Comparison of ENCODE assay signal across 8 cellular contexts in the genomic region with DNA sequence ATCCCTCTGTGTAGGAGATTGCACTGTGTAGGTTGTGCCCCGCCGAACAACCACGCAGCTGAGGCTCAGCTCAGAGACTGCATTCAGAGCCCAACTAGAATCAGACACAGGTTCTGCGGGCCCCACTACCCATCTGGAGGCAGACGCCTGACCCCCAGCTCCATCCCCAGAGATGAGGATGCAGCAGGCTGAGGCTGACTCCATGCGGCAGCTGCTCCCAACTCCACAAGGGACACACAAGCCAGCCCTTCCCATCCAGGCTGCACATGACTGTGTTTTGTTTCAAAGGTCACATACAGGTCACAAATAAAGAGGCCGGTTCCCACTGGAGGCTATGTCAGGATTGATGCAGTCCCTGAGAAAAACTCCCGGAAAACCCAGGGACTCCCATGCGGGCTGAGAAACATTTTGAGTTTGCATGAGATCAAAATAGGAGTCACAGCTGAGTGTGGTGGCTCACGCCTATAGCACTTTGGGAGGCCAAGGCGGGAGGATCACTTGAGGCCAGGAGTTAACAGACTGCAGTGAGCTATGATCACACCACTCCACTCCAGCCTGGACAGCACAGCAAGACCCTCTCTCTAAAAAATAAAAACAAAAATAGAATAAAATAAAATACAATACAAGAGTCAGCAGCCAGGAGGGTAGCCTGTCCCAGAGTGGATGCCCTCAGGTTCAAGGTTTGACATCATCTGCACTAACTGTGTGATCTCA. TPM values are rescaled to one million over a fixed set of nuclear protein-coding genes. Genes with fewer than 3 reads are reported as not detected.
DNase-seq lines count a peak whose midpoint lies in the region; ATAC-seq and TF ChIP-seq lines count a peak whose summit lies in the region.
"Had no signal": no experiment of that assay in that cellular context is flagged by ENCODE, and none has a peak within 500 bp of the region (broad histone marks: within the 10 kb centered on the region; RNA-seq: fewer than 3 reads in every experiment).

No MANE protein-coding gene starts in this region.

- DNase-seq in body of pancreas (no peak), left kidney (ENCODE audit: low read depth, low spot score) (peak; percentile 59), superior temporal gyrus (ENCODE audit: extremely low spot score) (peak; percentile 9), SW 1271 (lab: John Stamatoyannopoulos, UW) (no peak)
- DNase-seq: MV-4-11 had no signal

- H3K4me3 ChIP-seq in body of pancreas: no peak overlapping the region

- TF ChIP-seq POLR2A in body of pancreas (IDR thresholded peaks at IDR 0.05): no peak

- no peaks in the 10 kb centered on the region for H3K36me3 ChIP-seq in body of pancreas (replicated peaks in 1 of 2; ENCODE audit: insufficient read depth in 1 of 2, low read depth in 2 of 2)

- no peaks in the 10 kb centered on the region for H3K27me3 ChIP-seq in body of pancreas

- TF ChIP-seq CTCF in body of pancreas (IDR thresholded peaks at IDR 0.05): no peak

- no peaks in the 10 kb centered on the region for H3K9me3 ChIP-seq in body of pancreas

- peak overlapping the region in 3 of 4 donors; percentile 33 to 61 (median 50) for H3K27ac ChIP-seq in body of pancreas

- H3K4me1 ChIP-seq in body of pancreas: peaks cover 71% of the 10 kb centered on the region

- ATAC-seq in body of pancreas (no peak), GM19035 (IDR thresholded peaks at IDR 0.05; ENCODE audit: unreplicated experiment) (no peak), GM19452 (IDR thresholded peaks at IDR 0.05; ENCODE audit: unreplicated experiment) (no peak)

- intact Hi-C loops in body of pancreas (cut with DNase I): no loop called here

- WGBS in body of pancreas, 2 donors: 74 to 77% methylated on average over 4 to 9 of the region's 11 CpGs

TF ChIP-seq in PFSK-1, 5 proteins besides CTCF, POLR2A, EP300 and RAD21:
- TF ChIP-seq SIN3A (IDR thresholded peaks at IDR 0.05; ENCODE audit: borderline replicate concordance, insufficient read depth, low read length): peak; percentile 43; the same call in 1 of the 2 replicates
- TF ChIP-seq, protein P1, sequence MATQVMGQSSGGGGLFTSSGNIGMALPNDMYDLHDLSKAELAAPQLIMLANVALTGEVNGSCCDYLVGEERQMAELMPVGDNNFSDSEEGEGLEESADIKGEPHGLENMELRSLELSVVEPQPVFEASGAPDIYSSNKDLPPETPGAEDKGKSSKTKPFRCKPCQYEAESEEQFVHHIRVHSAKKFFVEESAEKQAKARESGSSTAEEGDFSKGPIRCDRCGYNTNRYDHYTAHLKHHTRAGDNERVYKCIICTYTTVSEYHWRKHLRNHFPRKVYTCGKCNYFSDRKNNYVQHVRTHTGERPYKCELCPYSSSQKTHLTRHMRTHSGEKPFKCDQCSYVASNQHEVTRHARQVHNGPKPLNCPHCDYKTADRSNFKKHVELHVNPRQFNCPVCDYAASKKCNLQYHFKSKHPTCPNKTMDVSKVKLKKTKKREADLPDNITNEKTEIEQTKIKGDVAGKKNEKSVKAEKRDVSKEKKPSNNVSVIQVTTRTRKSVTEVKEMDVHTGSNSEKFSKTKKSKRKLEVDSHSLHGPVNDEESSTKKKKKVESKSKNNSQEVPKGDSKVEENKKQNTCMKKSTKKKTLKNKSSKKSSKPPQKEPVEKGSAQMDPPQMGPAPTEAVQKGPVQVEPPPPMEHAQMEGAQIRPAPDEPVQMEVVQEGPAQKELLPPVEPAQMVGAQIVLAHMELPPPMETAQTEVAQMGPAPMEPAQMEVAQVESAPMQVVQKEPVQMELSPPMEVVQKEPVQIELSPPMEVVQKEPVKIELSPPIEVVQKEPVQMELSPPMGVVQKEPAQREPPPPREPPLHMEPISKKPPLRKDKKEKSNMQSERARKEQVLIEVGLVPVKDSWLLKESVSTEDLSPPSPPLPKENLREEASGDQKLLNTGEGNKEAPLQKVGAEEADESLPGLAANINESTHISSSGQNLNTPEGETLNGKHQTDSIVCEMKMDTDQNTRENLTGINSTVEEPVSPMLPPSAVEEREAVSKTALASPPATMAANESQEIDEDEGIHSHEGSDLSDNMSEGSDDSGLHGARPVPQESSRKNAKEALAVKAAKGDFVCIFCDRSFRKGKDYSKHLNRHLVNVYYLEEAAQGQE (IDR thresholded peaks at IDR 0.05; ENCODE audit: insufficient read depth in 1 of 2, low read depth in 2 of 2, low read length in 2 of 2): no peak

RNA-seq across cellular contexts. Expression of gene ELL, which starts 14.0 kb away (rescaled TPM):
- polyA plus RNA-seq in PFSK-1 (2012; ENCODE audit: insufficient read length, low read depth): 17.3 TPM
- 10 to 100 TPM; 12.5 to 14.2 TPM for total RNA-seq in body of pancreas

RNA-seq across cellular contexts. Expression of gene FKBP8, which starts 35.5 kb away (rescaled TPM):
- 563 TPM for polyA plus RNA-seq in PFSK-1 (2012; ENCODE audit: insufficient read length, low read depth)
- total RNA-seq in body of pancreas: 100 to 1,000 TPM; 235 to 247 TPM

RNA-seq across cellular contexts. Expression of gene KXD1, which starts 49.8 kb away (rescaled TPM):
- polyA plus RNA-seq in PFSK-1 (2012; ENCODE audit: insufficient read length, low read depth): 246 TPM
- total RNA-seq in body of pancreas: 10 to 100 TPM; 62.6 to 71.1 TPM

Comparison
In these comparisons a context has a peak if more than half of its experiments do, and no peak if none do; other contexts are left out.
1. DNase-seq: peak in left kidney (single experiment) and superior temporal gyrus (single experiment); none in body of pancreas (0 of 4) and SW 1271 (0 of 2).